10 cellular contexts compared by ENCODE assay signal in genomic region chr13:44374348-44374712, GRCh38. TPM values are rescaled to one million over a fixed set of nuclear protein-coding genes. Genes with fewer than 3 reads are reported as not detected.
DNase-seq lines count a peak whose midpoint lies in the region; ATAC-seq and TF ChIP-seq lines count a peak whose summit lies in the region.
"Had no signal": no experiment of that assay in that cellular context is flagged by ENCODE, and none has a peak within 500 bp of the region (broad histone marks: within the 10 kb centered on the region; RNA-seq: fewer than 3 reads in every experiment).

No MANE protein-coding gene starts in this region.

- H3K4me1 Mint-ChIP-seq in chondrocyte (ENCODE audit: low read depth) = peaks cover 20% of the 10 kb centered on the region

- H2AK5ac ChIP-seq in mesendoderm (ENCODE audit: low read length) = no peak overlapping the region

- H3K4me3 Mint-ChIP-seq in chondrocyte (ENCODE audit: unreplicated experiment) = peak overlapping the region; percentile 53

- H2BK120ac ChIP-seq in mesendoderm (ENCODE audit: low read depth, low read length) = no peak overlapping the region

- no peak overlapping the region for H3K4me3 ChIP-seq in mesendoderm (ENCODE audit: low read length)
- H3K4me3 ChIP-seq: SK-N-MC had no signal

- no peak overlapping the region for H2BK5ac ChIP-seq in mesendoderm (ENCODE audit: low read length)

- H4K5ac ChIP-seq in mesendoderm (ENCODE audit: low read length) = no peak overlapping the region

- H3K4me2 ChIP-seq in mesendoderm (ENCODE audit: low read length) = peak overlapping the region; percentile 23

- no peaks in the 10 kb centered on the region for H3K79me1 ChIP-seq in mesendoderm (ENCODE audit: low read length)

- DNase-seq in DMS53 (lab: John Stamatoyannopoulos, UW) = peak; percentile 12
- no peak for DNase-seq in DMS53 treated with DMSO at 0.1 percent for 48 hours (lab: John Stamatoyannopoulos, UW; ENCODE audit: unreplicated experiment)
- no peak for DNase-seq in chondrocyte (ENCODE audit: low spot score)
- no peak for DNase-seq in mesendoderm
- DNase-seq in substantia nigra (lab: John Stamatoyannopoulos, UW) = no peak
- DNase-seq in cerebellum (ENCODE audit: low spot score) = no peak
- no peak for DNase-seq in stimulated activated naive CD4-positive, alpha-beta T cell (lab: John Stamatoyannopoulos, UW)

- no peaks in the 10 kb centered on the region for H3K27me3 Mint-ChIP-seq in chondrocyte (ENCODE audit: low read depth)

- H3K27ac ChIP-seq in mesendoderm (ENCODE audit: low read depth, low read length) (no peak overlapping the region), substantia nigra (ENCODE audit: low read depth, low read length, poor library complexity, severe bottlenecking) (peak overlapping the region; percentile 75)
- H3K27ac ChIP-seq: 22Rv1, SK-N-MC had no signal

- peaks cover 1% of the 10 kb centered on the region for H3K4me1 ChIP-seq in mesendoderm (ENCODE audit: control insufficient read depth, low read depth, low read length)

- TF ChIP-seq CTCF in chondrocyte (IDR thresholded peaks at IDR 0.05) = no peak

- H2BK15ac ChIP-seq in mesendoderm (replicated peaks; ENCODE audit: low read depth) = no peak overlapping the region

- H3K27ac Mint-ChIP-seq in chondrocyte (ENCODE audit: unreplicated experiment) = no peak overlapping the region

- no peak overlapping the region for H4K8ac ChIP-seq in mesendoderm (ENCODE audit: low read depth, low read length)

- H3K56ac ChIP-seq in mesendoderm (ENCODE audit: low read length) = peak overlapping the region; percentile 30

- ATAC-seq in HG02870 (IDR thresholded peaks at IDR 0.05; ENCODE audit: unreplicated experiment) = no peak

- peak overlapping the region; percentile 30 for H3K9ac ChIP-seq in mesendoderm (ENCODE audit: low read length)

- no peaks in the 10 kb centered on the region for H3K79me2 ChIP-seq in mesendoderm (ENCODE audit: control insufficient read depth, insufficient read depth, low read length)

- no peaks in the 10 kb centered on the region for H3K36me3 Mint-ChIP-seq in chondrocyte (ENCODE audit: low read depth)

- no peak overlapping the region for H3K4ac ChIP-seq in mesendoderm (ENCODE audit: low read depth, low read length)

- H3K23ac ChIP-seq in mesendoderm (ENCODE audit: low read length) = no peak overlapping the region

- WGBS in mesendoderm (ENCODE audit: extremely low coverage, insufficient coverage, low lambda C conversion rate) = no CpG with 5 or more reads among the region's 10 CpGs

- no peaks in the 10 kb centered on the region for H3K9me3 Mint-ChIP-seq in chondrocyte (ENCODE audit: low read depth)

- H3K18ac ChIP-seq in mesendoderm (ENCODE audit: low read length) = no peak overlapping the region

- no peaks in the 10 kb centered on the region for H3K27me3 ChIP-seq in mesendoderm (ENCODE audit: insufficient read depth, low read length, poor library complexity)

- no peaks in the 10 kb centered on the region for H3K36me3 ChIP-seq in mesendoderm (ENCODE audit: control insufficient read depth, insufficient read depth, low read length)

RNA-seq across cellular contexts. Expression of gene SERP2, which starts 0.7 kb away (rescaled TPM):
- 6.7 to 9.5 TPM (median 8.5 TPM) in 3 replicates for total RNA-seq in chondrocyte
- polyA plus RNA-seq in mesendoderm (2013, experiment 1 of 2) = 1.9 TPM
- polyA plus RNA-seq in mesendoderm (2013, experiment 2 of 2) = 1.8 TPM
- total RNA-seq in cerebellum = 17.1 TPM
